In the genomic region with DNA sequence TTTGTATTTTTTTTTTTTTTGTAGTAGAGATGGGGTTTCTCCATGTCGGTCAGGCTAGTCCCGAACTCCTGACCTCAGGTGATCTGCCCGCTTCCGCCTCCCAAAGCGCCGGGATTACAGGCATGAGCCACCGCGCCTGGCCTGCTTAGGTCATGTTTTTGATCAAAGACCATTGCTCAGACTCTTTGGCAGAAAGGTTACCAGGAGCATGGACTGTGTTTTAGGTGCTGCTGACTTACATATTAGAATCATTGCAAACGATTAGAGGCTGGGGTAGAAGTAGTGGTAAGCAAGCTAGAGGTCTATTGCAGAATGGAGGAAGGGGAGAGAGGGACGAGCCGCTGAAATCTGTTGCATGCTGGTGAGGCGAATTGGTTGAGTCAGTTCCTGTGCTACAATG, we compare ENCODE assay signal across 1 cellular context.
TF ChIP-seq lines count a peak whose summit lies in the region.

No MANE protein-coding gene starts in this region.

TF ChIP-seq in HCT116, 20 proteins besides CTCF, POLR2A, EP300 and RAD21 (continued from another document):
- TF ChIP-seq EZH2phosphoT487 (IDR thresholded peaks at IDR 0.05; ENCODE audit: borderline replicate concordance) (no peak), FOSL1 (IDR thresholded peaks at IDR 0.05; ENCODE audit: low read depth) (no peak), ZFX (IDR thresholded peaks at IDR 0.05) (no peak), CEBPB (IDR thresholded peaks at IDR 0.05; ENCODE audit: low read depth) (0 out of 2 replicates have a peak, but pooled peaks have one; percentile 11), EZH2 (IDR thresholded peaks at IDR 0.05) (no peak), JUND (IDR thresholded peaks at IDR 0.05) (peak; percentile 31; the same call in 1 of the 2 replicates), EGR1 (IDR thresholded peaks at IDR 0.05; ENCODE audit: low read depth) (no peak), YY1 (IDR thresholded peaks at IDR 0.05; ENCODE audit: extremely low read depth, insufficient replicate concordance, low read depth, low read length) (no peak), ZNF274 (IDR thresholded peaks at IDR 0.05; ENCODE audit: low read depth, low read length) (no peak), SIN3A (IDR thresholded peaks at IDR 0.05; ENCODE audit: low read depth) (no peak)
- TF ChIP-seq, protein P1, sequence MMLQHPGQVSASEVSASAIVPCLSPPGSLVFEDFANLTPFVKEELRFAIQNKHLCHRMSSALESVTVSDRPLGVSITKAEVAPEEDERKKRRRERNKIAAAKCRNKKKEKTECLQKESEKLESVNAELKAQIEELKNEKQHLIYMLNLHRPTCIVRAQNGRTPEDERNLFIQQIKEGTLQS (IDR thresholded peaks at IDR 0.05): no peak
- TF ChIP-seq, protein P2, sequence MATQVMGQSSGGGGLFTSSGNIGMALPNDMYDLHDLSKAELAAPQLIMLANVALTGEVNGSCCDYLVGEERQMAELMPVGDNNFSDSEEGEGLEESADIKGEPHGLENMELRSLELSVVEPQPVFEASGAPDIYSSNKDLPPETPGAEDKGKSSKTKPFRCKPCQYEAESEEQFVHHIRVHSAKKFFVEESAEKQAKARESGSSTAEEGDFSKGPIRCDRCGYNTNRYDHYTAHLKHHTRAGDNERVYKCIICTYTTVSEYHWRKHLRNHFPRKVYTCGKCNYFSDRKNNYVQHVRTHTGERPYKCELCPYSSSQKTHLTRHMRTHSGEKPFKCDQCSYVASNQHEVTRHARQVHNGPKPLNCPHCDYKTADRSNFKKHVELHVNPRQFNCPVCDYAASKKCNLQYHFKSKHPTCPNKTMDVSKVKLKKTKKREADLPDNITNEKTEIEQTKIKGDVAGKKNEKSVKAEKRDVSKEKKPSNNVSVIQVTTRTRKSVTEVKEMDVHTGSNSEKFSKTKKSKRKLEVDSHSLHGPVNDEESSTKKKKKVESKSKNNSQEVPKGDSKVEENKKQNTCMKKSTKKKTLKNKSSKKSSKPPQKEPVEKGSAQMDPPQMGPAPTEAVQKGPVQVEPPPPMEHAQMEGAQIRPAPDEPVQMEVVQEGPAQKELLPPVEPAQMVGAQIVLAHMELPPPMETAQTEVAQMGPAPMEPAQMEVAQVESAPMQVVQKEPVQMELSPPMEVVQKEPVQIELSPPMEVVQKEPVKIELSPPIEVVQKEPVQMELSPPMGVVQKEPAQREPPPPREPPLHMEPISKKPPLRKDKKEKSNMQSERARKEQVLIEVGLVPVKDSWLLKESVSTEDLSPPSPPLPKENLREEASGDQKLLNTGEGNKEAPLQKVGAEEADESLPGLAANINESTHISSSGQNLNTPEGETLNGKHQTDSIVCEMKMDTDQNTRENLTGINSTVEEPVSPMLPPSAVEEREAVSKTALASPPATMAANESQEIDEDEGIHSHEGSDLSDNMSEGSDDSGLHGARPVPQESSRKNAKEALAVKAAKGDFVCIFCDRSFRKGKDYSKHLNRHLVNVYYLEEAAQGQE (IDR thresholded peaks at IDR 0.05; ENCODE audit: low read depth): no peak
